ENCODE assay signal across 23 cellular contexts in genomic region chr4:37763831-37764230, GRCh38.
DNase-seq lines count a peak whose midpoint lies in the region; ATAC-seq and TF ChIP-seq lines count a peak whose summit lies in the region.
"Had no signal": no experiment of that assay in that cellular context is flagged by ENCODE, and none has a peak within 500 bp of the region (broad histone marks: within the 10 kb centered on the region; RNA-seq: fewer than 3 reads in every experiment).

No MANE protein-coding gene starts in this region.

- peak; percentile 40 for DNase-seq in NCI-H187 treated with DMSO at 0.1 percent for 48 hours (lab: John Stamatoyannopoulos, UW)
- DNase-seq in NCI-H187 (lab: John Stamatoyannopoulos, UW) = no peak
- DNase-seq in DMS53 treated with DMSO at 0.1 percent for 48 hours (lab: John Stamatoyannopoulos, UW; ENCODE audit: unreplicated experiment) = peak; percentile 94
- no peak for DNase-seq in lower lobe of right lung
- no peak for DNase-seq in progenitor cell of endocrine pancreas (ENCODE audit: low spot score, unreplicated experiment)
- no peak for DNase-seq in activated naive CD4-positive, alpha-beta T cell treated with anti-CD3 and anti-CD28 coated beads, Interleukin-2, amount 50 U/mL, for 16 hours
- no peak for DNase-seq in aorta
- DNase-seq: BE2C; CD4-positive, CD25-positive, alpha-beta regulatory T cell; COR-L47; DMS 273 treated with DMSO at 0.1 percent for 48 hours; EL; GOT3; Kasumi-1; MM.1S; NCI-H1092; NCI-H446; NCI-H82; PC-9; SIG-M5 had no signal

- no peak overlapping the region for H3K4me3 Mint-ChIP-seq in progenitor cell of endocrine pancreas (ENCODE audit: low read depth)
- H3K4me3 Mint-ChIP-seq: CD4-positive, CD25-positive, alpha-beta regulatory T cell had no signal

- H3K36me3 Mint-ChIP-seq in progenitor cell of endocrine pancreas (ENCODE audit: insufficient read depth) = no peaks in the 10 kb centered on the region
- H3K36me3 Mint-ChIP-seq: CD4-positive, CD25-positive, alpha-beta regulatory T cell had no signal

- TF ChIP-seq CTCF in lower lobe of right lung (IDR thresholded peaks at IDR 0.05) (no peak), progenitor cell of endocrine pancreas (IDR thresholded peaks at IDR 0.05; ENCODE audit: unreplicated experiment) (no peak)

- H3K36me3 ChIP-seq in lower lobe of right lung = no peaks in the 10 kb centered on the region
- H3K36me3 ChIP-seq in aorta (ENCODE audit: control insufficient read depth in 1 of 2, insufficient read depth in 2 of 2, low read length in 1 of 2) = no peaks in the 10 kb centered on the region
- H3K36me3 ChIP-seq: BE2C had no signal

- no peaks in the 10 kb centered on the region for H3K9me3 Mint-ChIP-seq in progenitor cell of endocrine pancreas (ENCODE audit: low read depth)

- H3K9me3 ChIP-seq in lower lobe of right lung (no peaks in the 10 kb centered on the region), aorta (ENCODE audit: control insufficient read depth, low read length) (no peaks in the 10 kb centered on the region)
- H3K9me3 ChIP-seq: BE2C had no signal

- H3K4me1 ChIP-seq in lower lobe of right lung (peaks cover 22% of the 10 kb centered on the region), aorta (ENCODE audit: control insufficient read depth in 1 of 2, insufficient read depth in 2 of 2, low read length in 2 of 2) (no peaks in the 10 kb centered on the region)
- H3K4me1 ChIP-seq: BE2C had no signal

- H3K27ac ChIP-seq in lower lobe of right lung (no peak overlapping the region), aorta (ENCODE audit: low read depth in 1 of 2, low read length in 2 of 2) (no peak overlapping the region)
- H3K27ac ChIP-seq: PC-9, RWPE1 had no signal

- no peaks in the 10 kb centered on the region for H3K27me3 ChIP-seq in lower lobe of right lung (ENCODE audit: low read depth)
- H3K27me3 ChIP-seq in aorta (ENCODE audit: control insufficient read depth in 1 of 2, insufficient read depth in 2 of 2, low read length in 1 of 2) = no peaks in the 10 kb centered on the region
- H3K27me3 ChIP-seq: BE2C had no signal

- intact Hi-C loops in lower lobe of right lung (cut with DNase I) (no loop called here), aorta (cut with DNase I) (no loop called here)

- H3K4me1 Mint-ChIP-seq in progenitor cell of endocrine pancreas (ENCODE audit: low read depth) = peaks cover 13% of the 10 kb centered on the region

- WGBS in aorta, 2 donors = 80 to 88% methylated on average over 4 of the region's 4 CpGs

- ATAC-seq in lower lobe of right lung (peak; percentile 76), HG03095 (IDR thresholded peaks at IDR 0.05; ENCODE audit: unreplicated experiment) (no peak), aorta (ENCODE audit: low FRiP score) (no peak)
- ATAC-seq: HCT116 had no signal

- H3K27ac Mint-ChIP-seq in progenitor cell of endocrine pancreas = peak overlapping the region; percentile 14
- H3K27ac Mint-ChIP-seq: CD4-positive, CD25-positive, alpha-beta regulatory T cell had no signal

- no peak overlapping the region for H3K4me3 ChIP-seq in lower lobe of right lung
- H3K4me3 ChIP-seq in aorta (ENCODE audit: low read length in 2 of 2) = no peak overlapping the region
- H3K4me3 ChIP-seq: PC-9 had no signal

- H3K27me3 Mint-ChIP-seq in progenitor cell of endocrine pancreas = no peaks in the 10 kb centered on the region

Comparison
In these comparisons a context has a peak if more than half of its experiments do, and no peak if none do; other contexts are left out.
1. DNase-seq: peak in NCI-H187 treated with DMSO at 0.1 percent for 48 hours (single experiment) and DMS53 treated with DMSO at 0.1 percent for 48 hours (single experiment); none in NCI-H187 (0 of 2), lower lobe of right lung (single experiment), progenitor cell of endocrine pancreas (single experiment), activated naive CD4-positive, alpha-beta T cell treated with anti-CD3 and anti-CD28 coated beads, Interleukin-2, amount 50 U/mL, for 16 hours (single experiment) and aorta (0 of 2).
2. ATAC-seq: peak in lower lobe of right lung (2 of 2); none in HG03095 (single experiment) and aorta (single experiment).